In the genomic region with DNA sequence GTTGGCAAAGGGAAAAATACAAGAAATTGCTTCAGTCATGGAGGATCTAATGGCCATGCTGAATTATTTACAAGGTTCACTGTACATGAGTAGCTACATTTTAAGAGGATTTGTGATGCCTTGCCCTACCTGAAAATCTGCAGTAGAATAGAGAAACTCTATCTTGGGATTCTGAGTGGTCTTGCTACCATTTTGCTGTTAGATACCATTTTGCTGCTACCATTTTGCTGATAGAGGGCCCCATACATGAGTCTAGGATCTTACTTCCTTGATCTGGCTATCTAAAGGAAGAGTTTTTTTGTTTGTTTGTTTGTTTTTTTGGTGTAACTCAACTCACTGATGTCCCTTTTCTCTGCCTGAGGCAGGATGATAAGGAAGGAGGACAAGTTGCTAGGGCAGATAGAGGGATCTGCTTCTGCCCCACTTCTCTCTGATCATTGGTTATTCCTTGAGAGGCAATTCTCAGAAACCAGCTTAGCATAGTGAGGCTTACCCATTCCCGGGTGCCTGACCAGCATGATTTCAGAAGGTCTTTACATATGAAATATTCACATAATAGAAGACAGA, we compare ENCODE assay signal across 1 cellular context.
A peak's percentile ranks its signal among the peaks of the same experiment; 100 is the strongest.
TF ChIP-seq lines count a peak whose summit lies in the region.

No MANE protein-coding gene starts in this region.

TF ChIP-seq in K562, 482 proteins besides CTCF, POLR2A, EP300 and RAD21 (continued from another document and continues in another):
- TF ChIP-seq, protein P1, sequence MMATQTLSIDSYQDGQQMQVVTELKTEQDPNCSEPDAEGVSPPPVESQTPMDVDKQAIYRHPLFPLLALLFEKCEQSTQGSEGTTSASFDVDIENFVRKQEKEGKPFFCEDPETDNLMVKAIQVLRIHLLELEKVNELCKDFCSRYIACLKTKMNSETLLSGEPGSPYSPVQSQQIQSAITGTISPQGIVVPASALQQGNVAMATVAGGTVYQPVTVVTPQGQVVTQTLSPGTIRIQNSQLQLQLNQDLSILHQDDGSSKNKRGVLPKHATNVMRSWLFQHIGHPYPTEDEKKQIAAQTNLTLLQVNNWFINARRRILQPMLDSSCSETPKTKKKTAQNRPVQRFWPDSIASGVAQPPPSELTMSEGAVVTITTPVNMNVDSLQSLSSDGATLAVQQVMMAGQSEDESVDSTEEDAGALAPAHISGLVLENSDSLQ (IDR thresholded peaks at IDR 0.05), result no peak
- no peak for TF ChIP-seq POLR2G (IDR thresholded peaks at IDR 0.05; ENCODE audit: low read depth, low read length)
- no peak for TF ChIP-seq RBM14 (IDR thresholded peaks at IDR 0.05; ENCODE audit: borderline replicate concordance, insufficient read depth, low read depth, low read length)
- TF ChIP-seq EP400 (IDR thresholded peaks at IDR 0.05), result peak; percentile 28; the same call in 1 of the 2 replicates
- TF ChIP-seq MCM5 (IDR thresholded peaks at IDR 0.05; ENCODE audit: low read depth), result no peak
- TF ChIP-seq RUNX1 (IDR thresholded peaks at IDR 0.05; ENCODE audit: low read depth), result no peak
- no peak for TF ChIP-seq HNRNPK (IDR thresholded peaks at IDR 0.05; ENCODE audit: low read depth, low read length, poor library complexity, severe bottlenecking)
- no peak for TF ChIP-seq PTRF (tag; IDR thresholded peaks at IDR 0.05)
- TF ChIP-seq, protein P2, sequence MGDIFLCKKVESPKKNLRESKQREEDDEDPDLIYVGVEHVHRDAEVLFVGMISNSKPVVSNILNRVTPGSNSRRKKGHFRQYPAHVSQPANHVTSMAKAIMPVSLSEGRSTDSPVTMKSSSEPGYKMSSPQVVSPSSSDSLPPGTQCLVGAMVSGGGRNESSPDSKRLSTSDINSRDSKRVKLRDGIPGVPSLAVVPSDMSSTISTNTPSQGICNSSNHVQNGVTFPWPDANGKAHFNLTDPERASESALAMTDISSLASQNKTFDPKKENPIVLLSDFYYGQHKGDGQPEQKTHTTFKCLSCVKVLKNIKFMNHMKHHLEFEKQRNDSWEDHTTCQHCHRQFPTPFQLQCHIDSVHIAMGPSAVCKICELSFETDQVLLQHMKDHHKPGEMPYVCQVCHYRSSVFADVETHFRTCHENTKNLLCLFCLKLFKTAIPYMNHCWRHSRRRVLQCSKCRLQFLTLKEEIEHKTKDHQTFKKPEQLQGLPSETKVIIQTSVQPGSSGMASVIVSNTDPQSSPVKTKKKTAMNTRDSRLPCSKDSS (IDR thresholded peaks at IDR 0.05; ENCODE audit: low read depth, partially characterized antibody), result no peak
- no peak for TF ChIP-seq GTF2F1 (IDR thresholded peaks at IDR 0.05; ENCODE audit: low read depth, low read length)
- no peak for TF ChIP-seq TEAD2 (tag; IDR thresholded peaks at IDR 0.05)
- TF ChIP-seq PRMT5 (CRISPR knock-in tag; IDR thresholded peaks at IDR 0.05), result no peak
- TF ChIP-seq, protein P3, sequence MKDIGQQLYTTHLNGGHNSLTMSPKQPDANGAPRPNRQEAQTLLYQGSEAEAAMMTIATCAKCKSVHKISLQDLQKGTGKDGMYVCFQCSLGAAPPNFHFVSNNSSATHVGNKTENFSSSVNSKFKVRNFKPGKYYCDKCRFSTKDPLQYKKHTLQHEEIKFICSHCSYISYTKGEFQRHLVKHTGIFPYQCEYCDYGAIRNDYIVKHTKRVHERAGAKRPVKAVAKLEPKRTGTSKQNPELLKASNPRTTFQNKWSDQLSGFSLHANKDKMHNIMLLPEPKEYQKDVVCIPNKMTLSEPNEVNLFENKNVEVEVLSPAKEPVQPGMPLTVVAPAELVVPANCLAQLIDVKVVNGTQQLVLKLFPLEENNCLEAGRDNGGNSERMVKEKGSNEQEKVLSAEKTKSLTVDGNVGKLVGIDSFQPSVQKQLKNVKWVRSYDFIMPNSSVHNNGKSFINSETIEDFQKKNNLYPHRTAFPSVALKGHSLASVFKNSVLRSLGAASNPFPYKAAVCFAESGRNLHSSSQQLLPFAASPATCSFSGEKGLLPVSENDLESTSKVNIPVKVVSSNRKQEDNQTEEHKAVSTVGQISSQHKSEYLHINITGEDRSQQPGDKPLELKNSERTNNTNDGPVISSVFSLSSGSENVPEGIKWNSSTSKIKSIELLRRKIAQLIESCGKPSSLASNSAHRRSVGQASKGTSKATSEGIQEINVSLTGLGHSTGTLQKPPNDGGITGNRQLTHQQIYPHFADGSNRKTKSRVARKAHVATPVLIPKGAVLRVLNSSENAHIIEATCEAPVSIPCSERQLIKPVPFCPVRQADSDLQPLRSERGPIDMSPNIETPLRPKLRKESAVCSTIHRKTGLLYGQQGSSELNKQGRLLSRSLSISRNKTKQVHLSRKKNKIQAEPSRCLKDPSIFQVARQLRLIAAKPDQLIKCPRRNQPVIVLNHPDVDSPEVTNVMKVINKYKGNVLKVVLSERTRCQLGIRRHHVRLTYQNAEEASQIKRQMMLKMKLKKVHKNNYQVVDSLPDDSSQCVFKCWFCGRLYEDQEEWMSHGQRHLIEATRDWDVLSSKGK (CRISPR knock-in tag; IDR thresholded peaks at IDR 0.05), result no peak
- no peak for TF ChIP-seq HMG20A (CRISPR knock-in tag; conservative IDR thresholded peaks at IDR 0.05)
- TF ChIP-seq ZNF444 (CRISPR knock-in tag; IDR thresholded peaks at IDR 0.05), result no peak
- TF ChIP-seq C11orf30 (IDR thresholded peaks at IDR 0.05; ENCODE audit: low read depth), result no peak
- peak; percentile 74 for TF ChIP-seq NFIC (IDR thresholded peaks at IDR 0.05)
- TF ChIP-seq ETV5 (CRISPR knock-in tag; IDR thresholded peaks at IDR 0.05; ENCODE audit: low read depth), result no peak
- TF ChIP-seq JUND (IDR thresholded peaks at IDR 0.05; ENCODE audit: borderline replicate concordance, low read depth, low read length), result 0 out of 2 replicates have a peak, but pooled peaks have one; percentile 5
- no peak; the same call in 2 of the 3 replicates for TF ChIP-seq JUND (tag; IDR thresholded peaks at IDR 0.05; ENCODE audit: borderline replicate concordance, low read depth, low read length)
- TF ChIP-seq, protein P4, sequence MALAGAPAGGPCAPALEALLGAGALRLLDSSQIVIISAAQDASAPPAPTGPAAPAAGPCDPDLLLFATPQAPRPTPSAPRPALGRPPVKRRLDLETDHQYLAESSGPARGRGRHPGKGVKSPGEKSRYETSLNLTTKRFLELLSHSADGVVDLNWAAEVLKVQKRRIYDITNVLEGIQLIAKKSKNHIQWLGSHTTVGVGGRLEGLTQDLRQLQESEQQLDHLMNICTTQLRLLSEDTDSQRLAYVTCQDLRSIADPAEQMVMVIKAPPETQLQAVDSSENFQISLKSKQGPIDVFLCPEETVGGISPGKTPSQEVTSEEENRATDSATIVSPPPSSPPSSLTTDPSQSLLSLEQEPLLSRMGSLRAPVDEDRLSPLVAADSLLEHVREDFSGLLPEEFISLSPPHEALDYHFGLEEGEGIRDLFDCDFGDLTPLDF (CRISPR knock-in tag; IDR thresholded peaks at IDR 0.05), result no peak
- TF ChIP-seq SREBF1 (IDR thresholded peaks at IDR 0.05; ENCODE audit: borderline replicate concordance, low read depth, low read length), result no peak
- no peak for TF ChIP-seq RBM17 (IDR thresholded peaks at IDR 0.05; ENCODE audit: borderline replicate concordance, low read depth, low read length)
- no peak for TF ChIP-seq LCOR (CRISPR knock-in tag; IDR thresholded peaks at IDR 0.05)
- no peak for TF ChIP-seq KLF10 (CRISPR knock-in tag; IDR thresholded peaks at IDR 0.05)
- TF ChIP-seq KDM1A (IDR thresholded peaks at IDR 0.05), result peak; percentile 23 to 43; a peak in 1 of 4 replicates
- TF ChIP-seq, protein P5, sequence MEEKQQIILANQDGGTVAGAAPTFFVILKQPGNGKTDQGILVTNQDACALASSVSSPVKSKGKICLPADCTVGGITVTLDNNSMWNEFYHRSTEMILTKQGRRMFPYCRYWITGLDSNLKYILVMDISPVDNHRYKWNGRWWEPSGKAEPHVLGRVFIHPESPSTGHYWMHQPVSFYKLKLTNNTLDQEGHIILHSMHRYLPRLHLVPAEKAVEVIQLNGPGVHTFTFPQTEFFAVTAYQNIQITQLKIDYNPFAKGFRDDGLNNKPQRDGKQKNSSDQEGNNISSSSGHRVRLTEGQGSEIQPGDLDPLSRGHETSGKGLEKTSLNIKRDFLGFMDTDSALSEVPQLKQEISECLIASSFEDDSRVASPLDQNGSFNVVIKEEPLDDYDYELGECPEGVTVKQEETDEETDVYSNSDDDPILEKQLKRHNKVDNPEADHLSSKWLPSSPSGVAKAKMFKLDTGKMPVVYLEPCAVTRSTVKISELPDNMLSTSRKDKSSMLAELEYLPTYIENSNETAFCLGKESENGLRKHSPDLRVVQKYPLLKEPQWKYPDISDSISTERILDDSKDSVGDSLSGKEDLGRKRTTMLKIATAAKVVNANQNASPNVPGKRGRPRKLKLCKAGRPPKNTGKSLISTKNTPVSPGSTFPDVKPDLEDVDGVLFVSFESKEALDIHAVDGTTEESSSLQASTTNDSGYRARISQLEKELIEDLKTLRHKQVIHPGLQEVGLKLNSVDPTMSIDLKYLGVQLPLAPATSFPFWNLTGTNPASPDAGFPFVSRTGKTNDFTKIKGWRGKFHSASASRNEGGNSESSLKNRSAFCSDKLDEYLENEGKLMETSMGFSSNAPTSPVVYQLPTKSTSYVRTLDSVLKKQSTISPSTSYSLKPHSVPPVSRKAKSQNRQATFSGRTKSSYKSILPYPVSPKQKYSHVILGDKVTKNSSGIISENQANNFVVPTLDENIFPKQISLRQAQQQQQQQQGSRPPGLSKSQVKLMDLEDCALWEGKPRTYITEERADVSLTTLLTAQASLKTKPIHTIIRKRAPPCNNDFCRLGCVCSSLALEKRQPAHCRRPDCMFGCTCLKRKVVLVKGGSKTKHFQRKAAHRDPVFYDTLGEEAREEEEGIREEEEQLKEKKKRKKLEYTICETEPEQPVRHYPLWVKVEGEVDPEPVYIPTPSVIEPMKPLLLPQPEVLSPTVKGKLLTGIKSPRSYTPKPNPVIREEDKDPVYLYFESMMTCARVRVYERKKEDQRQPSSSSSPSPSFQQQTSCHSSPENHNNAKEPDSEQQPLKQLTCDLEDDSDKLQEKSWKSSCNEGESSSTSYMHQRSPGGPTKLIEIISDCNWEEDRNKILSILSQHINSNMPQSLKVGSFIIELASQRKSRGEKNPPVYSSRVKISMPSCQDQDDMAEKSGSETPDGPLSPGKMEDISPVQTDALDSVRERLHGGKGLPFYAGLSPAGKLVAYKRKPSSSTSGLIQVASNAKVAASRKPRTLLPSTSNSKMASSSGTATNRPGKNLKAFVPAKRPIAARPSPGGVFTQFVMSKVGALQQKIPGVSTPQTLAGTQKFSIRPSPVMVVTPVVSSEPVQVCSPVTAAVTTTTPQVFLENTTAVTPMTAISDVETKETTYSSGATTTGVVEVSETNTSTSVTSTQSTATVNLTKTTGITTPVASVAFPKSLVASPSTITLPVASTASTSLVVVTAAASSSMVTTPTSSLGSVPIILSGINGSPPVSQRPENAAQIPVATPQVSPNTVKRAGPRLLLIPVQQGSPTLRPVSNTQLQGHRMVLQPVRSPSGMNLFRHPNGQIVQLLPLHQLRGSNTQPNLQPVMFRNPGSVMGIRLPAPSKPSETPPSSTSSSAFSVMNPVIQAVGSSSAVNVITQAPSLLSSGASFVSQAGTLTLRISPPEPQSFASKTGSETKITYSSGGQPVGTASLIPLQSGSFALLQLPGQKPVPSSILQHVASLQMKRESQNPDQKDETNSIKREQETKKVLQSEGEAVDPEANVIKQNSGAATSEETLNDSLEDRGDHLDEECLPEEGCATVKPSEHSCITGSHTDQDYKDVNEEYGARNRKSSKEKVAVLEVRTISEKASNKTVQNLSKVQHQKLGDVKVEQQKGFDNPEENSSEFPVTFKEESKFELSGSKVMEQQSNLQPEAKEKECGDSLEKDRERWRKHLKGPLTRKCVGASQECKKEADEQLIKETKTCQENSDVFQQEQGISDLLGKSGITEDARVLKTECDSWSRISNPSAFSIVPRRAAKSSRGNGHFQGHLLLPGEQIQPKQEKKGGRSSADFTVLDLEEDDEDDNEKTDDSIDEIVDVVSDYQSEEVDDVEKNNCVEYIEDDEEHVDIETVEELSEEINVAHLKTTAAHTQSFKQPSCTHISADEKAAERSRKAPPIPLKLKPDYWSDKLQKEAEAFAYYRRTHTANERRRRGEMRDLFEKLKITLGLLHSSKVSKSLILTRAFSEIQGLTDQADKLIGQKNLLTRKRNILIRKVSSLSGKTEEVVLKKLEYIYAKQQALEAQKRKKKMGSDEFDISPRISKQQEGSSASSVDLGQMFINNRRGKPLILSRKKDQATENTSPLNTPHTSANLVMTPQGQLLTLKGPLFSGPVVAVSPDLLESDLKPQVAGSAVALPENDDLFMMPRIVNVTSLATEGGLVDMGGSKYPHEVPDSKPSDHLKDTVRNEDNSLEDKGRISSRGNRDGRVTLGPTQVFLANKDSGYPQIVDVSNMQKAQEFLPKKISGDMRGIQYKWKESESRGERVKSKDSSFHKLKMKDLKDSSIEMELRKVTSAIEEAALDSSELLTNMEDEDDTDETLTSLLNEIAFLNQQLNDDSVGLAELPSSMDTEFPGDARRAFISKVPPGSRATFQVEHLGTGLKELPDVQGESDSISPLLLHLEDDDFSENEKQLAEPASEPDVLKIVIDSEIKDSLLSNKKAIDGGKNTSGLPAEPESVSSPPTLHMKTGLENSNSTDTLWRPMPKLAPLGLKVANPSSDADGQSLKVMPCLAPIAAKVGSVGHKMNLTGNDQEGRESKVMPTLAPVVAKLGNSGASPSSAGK (IDR thresholded peaks at IDR 0.05), result no peak
- no peak for TF ChIP-seq ZNF165 (CRISPR knock-in tag; IDR thresholded peaks at IDR 0.05; ENCODE audit: borderline replicate concordance)
- TF ChIP-seq, protein P6, sequence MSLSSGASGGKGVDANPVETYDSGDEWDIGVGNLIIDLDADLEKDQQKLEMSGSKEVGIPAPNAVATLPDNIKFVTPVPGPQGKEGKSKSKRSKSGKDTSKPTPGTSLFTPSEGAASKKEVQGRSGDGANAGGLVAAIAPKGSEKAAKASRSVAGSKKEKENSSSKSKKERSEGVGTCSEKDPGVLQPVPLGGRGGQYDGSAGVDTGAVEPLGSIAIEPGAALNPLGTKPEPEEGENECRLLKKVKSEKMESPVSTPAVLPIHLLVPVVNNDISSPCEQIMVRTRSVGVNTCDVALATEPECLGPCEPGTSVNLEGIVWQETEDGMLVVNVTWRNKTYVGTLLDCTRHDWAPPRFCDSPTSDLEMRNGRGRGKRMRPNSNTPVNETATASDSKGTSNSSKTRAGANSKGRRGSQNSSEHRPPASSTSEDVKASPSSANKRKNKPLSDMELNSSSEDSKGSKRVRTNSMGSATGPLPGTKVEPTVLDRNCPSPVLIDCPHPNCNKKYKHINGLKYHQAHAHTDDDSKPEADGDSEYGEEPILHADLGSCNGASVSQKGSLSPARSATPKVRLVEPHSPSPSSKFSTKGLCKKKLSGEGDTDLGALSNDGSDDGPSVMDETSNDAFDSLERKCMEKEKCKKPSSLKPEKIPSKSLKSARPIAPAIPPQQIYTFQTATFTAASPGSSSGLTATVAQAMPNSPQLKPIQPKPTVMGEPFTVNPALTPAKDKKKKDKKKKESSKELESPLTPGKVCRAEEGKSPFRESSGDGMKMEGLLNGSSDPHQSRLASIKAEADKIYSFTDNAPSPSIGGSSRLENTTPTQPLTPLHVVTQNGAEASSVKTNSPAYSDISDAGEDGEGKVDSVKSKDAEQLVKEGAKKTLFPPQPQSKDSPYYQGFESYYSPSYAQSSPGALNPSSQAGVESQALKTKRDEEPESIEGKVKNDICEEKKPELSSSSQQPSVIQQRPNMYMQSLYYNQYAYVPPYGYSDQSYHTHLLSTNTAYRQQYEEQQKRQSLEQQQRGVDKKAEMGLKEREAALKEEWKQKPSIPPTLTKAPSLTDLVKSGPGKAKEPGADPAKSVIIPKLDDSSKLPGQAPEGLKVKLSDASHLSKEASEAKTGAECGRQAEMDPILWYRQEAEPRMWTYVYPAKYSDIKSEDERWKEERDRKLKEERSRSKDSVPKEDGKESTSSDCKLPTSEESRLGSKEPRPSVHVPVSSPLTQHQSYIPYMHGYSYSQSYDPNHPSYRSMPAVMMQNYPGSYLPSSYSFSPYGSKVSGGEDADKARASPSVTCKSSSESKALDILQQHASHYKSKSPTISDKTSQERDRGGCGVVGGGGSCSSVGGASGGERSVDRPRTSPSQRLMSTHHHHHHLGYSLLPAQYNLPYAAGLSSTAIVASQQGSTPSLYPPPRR (CRISPR knock-in tag; IDR thresholded peaks at IDR 0.05; ENCODE audit: borderline replicate concordance), result no peak
- no peak for TF ChIP-seq KAT8 (IDR thresholded peaks at IDR 0.05; ENCODE audit: low read depth)
